28 cellular contexts compared by ENCODE assay signal in the genomic region with DNA sequence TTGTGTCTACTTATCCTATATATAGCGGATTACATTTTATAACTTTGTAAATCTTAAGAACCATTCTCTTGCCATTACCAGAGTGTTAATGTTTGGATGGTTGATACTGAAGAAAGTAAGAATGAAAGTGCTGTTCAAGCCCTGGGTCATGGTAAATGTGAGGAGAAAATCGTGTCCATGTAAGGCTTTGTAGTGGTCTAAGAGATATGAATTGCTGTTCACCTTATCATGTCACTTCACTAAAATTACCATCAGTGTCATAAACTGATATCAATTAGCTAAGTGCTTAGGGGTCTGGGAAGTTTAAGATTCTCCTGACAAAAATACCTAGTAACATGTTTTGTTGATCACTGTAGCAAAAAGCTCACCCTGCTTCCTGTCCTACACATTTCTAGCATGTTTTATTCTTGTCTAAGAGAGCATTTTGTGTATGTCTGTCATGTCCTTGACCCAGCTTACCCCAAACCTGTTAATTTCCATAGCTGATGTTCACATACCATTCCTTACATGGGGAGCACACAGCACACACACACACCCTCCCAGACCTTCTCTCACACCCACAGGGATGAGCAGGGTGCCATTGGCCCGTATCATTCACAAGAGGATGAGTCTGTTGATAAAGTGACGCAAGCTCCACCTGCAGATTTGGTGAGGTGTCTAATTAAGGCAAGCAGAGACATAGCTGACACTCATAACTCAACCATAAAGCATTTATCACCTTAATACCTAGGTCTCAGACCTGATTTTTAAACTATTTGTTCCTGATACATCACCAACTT.
"Had no signal": no experiment of that assay in that cellular context is flagged by ENCODE, and none has a peak within 500 bp of the region (broad histone marks: within the 10 kb centered on the region; RNA-seq: fewer than 3 reads in every experiment).

No MANE protein-coding gene starts in this region.

- H3K9me3 ChIP-seq: breast epithelium, colonic mucosa, sigmoid colon, thyroid gland had no signal

- DNase-seq: activated CD4-positive, alpha-beta T cell treated with anti-CD3 and anti-CD28 coated beads, Interleukin-2, amount 10 ng/mL, durations not matched to agents 24 days and 14 days; activated CD8-positive, alpha-beta T cell treated with anti-CD3 and anti-CD28 coated beads for 36 hours; activated gamma-delta T cell treated with Interleukin-2 at 50 U/mL for 16 hours; activated T-cell treated with anti-CD3 and anti-CD28 coated beads, Interleukin-2, amount 50 U/mL, for 4 hours; cerebellar nuclear complex; colonic mucosa; effector CD8-positive, alpha-beta T cell; head of caudate nucleus; hypothalamus; immature natural killer cell; mesendoderm; natural killer cell; posterior cingulate gyrus; sigmoid colon; stimulated activated CD4-positive, alpha-beta T cell treated with anti-CD3 and anti-CD28 coated beads, Interleukin-15, amount 100 ng/mL, for 24 hours; stimulated activated CD4-positive, alpha-beta T cell treated with anti-CD3 and anti-CD28 coated beads, Interleukin-2, amount 100 ng/mL, for 24 hours; stimulated activated naive B cell treated with anti-CD40 and anti-IgM and Interleukin-4, amounts not matched to agents 10 μg/mL and 1 μg/mL and 100 μg/mL, for 72 hours; stomach; T1000; thyroid gland; WERI-Rb-1 had no signal

- H3K4me3 ChIP-seq: breast epithelium, colonic mucosa, lung, sigmoid colon, stomach, thyroid gland had no signal

- H3K36me3 ChIP-seq: breast epithelium, colonic mucosa, sigmoid colon, stomach, thyroid gland, WERI-Rb-1 had no signal

- H3K4me1 Mint-ChIP-seq: activated naive CD4-positive, alpha-beta T cell treated with anti-CD3 and anti-CD28 coated beads, Interleukin-2, amount 50 U/mL, for 24 hours; activated T-helper 17 cell treated with anti-CD3 and anti-CD28 coated beads, Interleukin-2, amount 50 U/mL, for 72 hours; immature natural killer cell; natural killer cell had no signal

- H3K27ac Mint-ChIP-seq: activated CD4-positive, alpha-beta T cell treated with anti-CD3 and anti-CD28 coated beads, Interleukin-2, amount 10 ng/mL, durations not matched to agents 24 days and 14 days; activated CD8-positive, alpha-beta T cell treated with anti-CD3 and anti-CD28 coated beads for 36 hours; activated naive CD4-positive, alpha-beta T cell treated with anti-CD3 and anti-CD28 coated beads, Interleukin-2, amount 50 U/mL, for 24 hours; activated T-helper 17 cell treated with anti-CD3 and anti-CD28 coated beads, Interleukin-2, amount 50 U/mL, for 72 hours; immature natural killer cell; natural killer cell; stimulated activated naive B cell treated with anti-CD40 and anti-IgM and Interleukin-4, amounts not matched to agents 10 μg/mL and 1 μg/mL and 100 μg/mL, for 72 hours; T-helper 1 cell treated with Interleukin-12 subunit alpha and Interleukin-12 subunit beta and Interleukin-4 antibody, amounts not matched to agents 30 μg/mL and 1 μg/mL, for 36 hours had no signal

- H3K27ac ChIP-seq: breast epithelium, colonic mucosa, stomach, WERI-Rb-1 had no signal

- H3K36me3 Mint-ChIP-seq: activated naive CD4-positive, alpha-beta T cell treated with anti-CD3 and anti-CD28 coated beads, Interleukin-2, amount 50 U/mL, for 24 hours; natural killer cell; stimulated activated naive B cell treated with anti-CD40 and anti-IgM and Interleukin-4, amounts not matched to agents 10 μg/mL and 1 μg/mL and 100 μg/mL, for 72 hours had no signal

- H3K9me3 Mint-ChIP-seq: activated CD8-positive, alpha-beta T cell treated with anti-CD3 and anti-CD28 coated beads for 36 hours; activated naive CD4-positive, alpha-beta T cell treated with anti-CD3 and anti-CD28 coated beads, Interleukin-2, amount 50 U/mL, for 24 hours; natural killer cell had no signal

- H3K4me3 Mint-ChIP-seq: activated CD4-positive, alpha-beta T cell treated with anti-CD3 and anti-CD28 coated beads, Interleukin-2, amount 10 ng/mL, durations not matched to agents 24 days and 14 days; activated CD8-positive, alpha-beta T cell treated with anti-CD3 and anti-CD28 coated beads for 36 hours; activated naive CD4-positive, alpha-beta T cell treated with anti-CD3 and anti-CD28 coated beads, Interleukin-2, amount 50 U/mL, for 24 hours; activated T-cell treated with anti-CD3 and anti-CD28 coated beads, Interleukin-2, amount 50 U/mL, for 4 hours; activated T-helper 17 cell treated with anti-CD3 and anti-CD28 coated beads, Interleukin-2, amount 50 U/mL, for 72 hours; immature natural killer cell; natural killer cell; stimulated activated naive B cell treated with anti-CD40 and anti-IgM and Interleukin-4, amounts not matched to agents 10 μg/mL and 1 μg/mL and 100 μg/mL, for 72 hours; T-helper 1 cell treated with Interleukin-12 subunit alpha and Interleukin-12 subunit beta and Interleukin-4 antibody, amounts not matched to agents 30 μg/mL and 1 μg/mL, for 36 hours had no signal

- H3K4me1 ChIP-seq: breast epithelium, colonic mucosa, stomach had no signal

- H3K27me3 ChIP-seq: breast epithelium, colonic mucosa, sigmoid colon, stomach, thyroid gland had no signal

- ATAC-seq: activated CD4-positive, CD25-positive, alpha-beta regulatory T cell treated with anti-CD3 and anti-CD28 coated beads, Interleukin-2, amount 50 U/mL, for 24 hours; activated CD8-positive, alpha-beta T cell treated with anti-CD3 and anti-CD28 coated beads for 36 hours; activated T-cell treated with anti-CD3 and anti-CD28 coated beads, Interleukin-2, amount 50 U/mL, for 4 hours; activated T-helper 17 cell treated with anti-CD3 and anti-CD28 coated beads, Interleukin-2, amount 50 U/mL, for 72 hours; left lobe of liver; natural killer cell; stimulated activated naive B cell treated with anti-CD40 and anti-IgM and Interleukin-4, amounts not matched to agents 10 μg/mL and 1 μg/mL and 100 μg/mL, for 72 hours had no signal

- H3K27me3 Mint-ChIP-seq: stimulated activated naive B cell treated with anti-CD40 and anti-IgM and Interleukin-4, amounts not matched to agents 10 μg/mL and 1 μg/mL and 100 μg/mL, for 72 hours had no signal
